14 cellular contexts compared by ENCODE assay signal in the genomic region with DNA sequence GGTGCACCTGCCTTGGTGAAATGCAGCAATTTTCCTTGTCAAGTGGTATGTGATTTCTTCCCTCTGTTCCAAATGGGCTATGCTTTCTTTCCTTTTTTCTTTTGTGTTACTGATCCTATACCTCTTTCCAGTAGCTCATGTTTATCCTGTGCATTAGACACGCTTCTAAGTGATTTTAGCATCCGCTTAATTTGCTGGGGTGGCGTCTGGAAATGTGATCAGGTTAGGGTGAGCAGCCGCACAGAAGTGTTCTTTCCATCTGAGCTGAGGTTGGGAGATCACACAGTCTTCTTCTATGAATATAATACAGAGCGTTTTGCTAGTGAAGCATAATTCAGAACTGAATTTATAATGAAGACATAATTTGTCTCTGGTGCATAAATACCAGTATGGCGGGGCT.
"Had no signal": no experiment of that assay in that cellular context is flagged by ENCODE, and none has a peak within 500 bp of the region (broad histone marks: within the 10 kb centered on the region; RNA-seq: fewer than 3 reads in every experiment).

No MANE protein-coding gene starts in this region.

- H3K27ac ChIP-seq: right atrium auricular region, skin epidermis, transverse colon had no signal

- H3K27ac Mint-ChIP-seq: activated naive CD4-positive, alpha-beta T cell treated with anti-CD3 and anti-CD28 coated beads for 36 hours; activated T-helper 1 cell treated with anti-CD3 and anti-CD28 coated beads, Interleukin-12 subunit alpha, Interleukin-12 subunit beta, Interleukin-2, Interleukin-4 antibody, amounts not matched to agents 30 ng/mL and 10 ng/mL and 1 ng/mL, durations not matched to agents 14 hours and 24 hours and 36 hours; memory B cell; natural killer cell; stimulated activated memory B cell treated with anti-CD40 and anti-IgM and Interleukin-4, amounts not matched to agents 10 μg/mL and 1 μg/mL and 100 μg/mL, for 72 hours had no signal

- H3K27me3 ChIP-seq: heart left ventricle, right atrium auricular region, transverse colon had no signal

- H3K9me3 Mint-ChIP-seq: activated naive CD4-positive, alpha-beta T cell treated with anti-CD3 and anti-CD28 coated beads for 36 hours; activated T-helper 1 cell treated with anti-CD3 and anti-CD28 coated beads, Interleukin-12 subunit alpha, Interleukin-12 subunit beta, Interleukin-2, Interleukin-4 antibody, amounts not matched to agents 30 ng/mL and 10 ng/mL and 1 ng/mL, durations not matched to agents 14 hours and 24 hours and 36 hours; memory B cell; natural killer cell; stimulated activated memory B cell treated with anti-CD40 and anti-IgM and Interleukin-4, amounts not matched to agents 10 μg/mL and 1 μg/mL and 100 μg/mL, for 72 hours had no signal

- H3K36me3 Mint-ChIP-seq: memory B cell; natural killer cell; stimulated activated memory B cell treated with anti-CD40 and anti-IgM and Interleukin-4, amounts not matched to agents 10 μg/mL and 1 μg/mL and 100 μg/mL, for 72 hours had no signal

- ATAC-seq: natural killer cell; stimulated activated memory B cell treated with anti-CD40 and anti-IgM and Interleukin-4, amounts not matched to agents 10 μg/mL and 1 μg/mL and 100 μg/mL, for 72 hours had no signal

- H3K9me3 ChIP-seq: heart left ventricle, left ventricle myocardium inferior, right atrium auricular region, transverse colon had no signal

- H3K36me3 ChIP-seq: heart left ventricle, left ventricle myocardium inferior, right atrium auricular region, transverse colon had no signal

- H3K4me3 ChIP-seq: heart left ventricle, left ventricle myocardium inferior, right atrium auricular region, skin epidermis, transverse colon had no signal

- DNase-seq: activated naive CD4-positive, alpha-beta T cell treated with anti-CD3 and anti-CD28 coated beads for 36 hours; heart left ventricle; left ventricle myocardium inferior; natural killer cell; nucleus accumbens; transverse colon had no signal

- FAIRE-seq: astrocyte, frontal cortex, islet of Langerhans had no signal

- H3K27me3 Mint-ChIP-seq: memory B cell; stimulated activated memory B cell treated with anti-CD40 and anti-IgM and Interleukin-4, amounts not matched to agents 10 μg/mL and 1 μg/mL and 100 μg/mL, for 72 hours had no signal

- H3K4me1 ChIP-seq: transverse colon had no signal

- H3K4me3 Mint-ChIP-seq: activated naive CD4-positive, alpha-beta T cell treated with anti-CD3 and anti-CD28 coated beads for 36 hours; activated T-helper 1 cell treated with anti-CD3 and anti-CD28 coated beads, Interleukin-12 subunit alpha, Interleukin-12 subunit beta, Interleukin-2, Interleukin-4 antibody, amounts not matched to agents 30 ng/mL and 10 ng/mL and 1 ng/mL, durations not matched to agents 14 hours and 24 hours and 36 hours; memory B cell; stimulated activated memory B cell treated with anti-CD40 and anti-IgM and Interleukin-4, amounts not matched to agents 10 μg/mL and 1 μg/mL and 100 μg/mL, for 72 hours had no signal
